In the genomic region with DNA sequence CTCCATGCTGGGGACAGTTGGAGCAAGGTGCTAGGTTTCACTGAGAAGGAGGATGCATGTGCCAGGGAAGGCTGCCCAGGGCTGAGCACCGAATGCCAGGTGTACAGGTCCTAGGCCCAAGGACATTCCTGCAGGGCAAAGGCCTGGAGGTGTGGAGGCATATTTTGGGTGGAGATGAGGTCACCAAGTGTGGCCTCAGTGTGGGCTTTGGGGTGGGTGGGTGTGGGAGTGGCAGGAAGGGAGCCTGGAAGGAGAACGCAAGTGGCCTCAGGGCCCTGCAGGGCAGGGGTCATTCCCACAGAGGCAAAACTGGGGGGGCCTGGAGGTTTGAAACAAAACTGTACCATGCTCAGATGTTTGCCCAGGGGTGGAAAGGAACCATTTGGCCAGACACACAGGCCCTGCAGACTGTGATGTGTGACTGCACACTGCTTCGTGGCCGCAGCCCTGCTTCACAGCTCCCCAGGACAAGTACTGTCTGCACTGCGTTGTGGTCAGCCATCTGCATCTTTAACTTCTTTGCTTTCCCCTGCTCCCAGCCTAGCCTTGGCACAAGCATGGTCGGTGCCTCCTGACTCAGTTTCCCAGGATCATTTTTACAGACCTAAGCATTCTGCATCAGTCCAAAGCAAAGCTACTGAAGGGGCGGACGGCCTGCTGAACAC, we compare ENCODE assay signal across 1 cellular context.
TF ChIP-seq lines count a peak whose summit lies in the region.

No MANE protein-coding gene starts in this region.

TF ChIP-seq in endothelial cell of umbilical vein, 7 proteins besides CTCF, POLR2A, EP300 and RAD21:
- TF ChIP-seq MAX (IDR thresholded peaks at IDR 0.05; ENCODE audit: insufficient read depth, insufficient read length) (no peak), POLR2AphosphoS5 (IDR thresholded peaks at IDR 0.05; ENCODE audit: insufficient read depth, low read depth, low read length) (no peak), GATA2 (IDR thresholded peaks at IDR 0.05; ENCODE audit: insufficient read depth, insufficient read length, low read depth, low read length) (no peak), FOS (IDR thresholded peaks at IDR 0.05; ENCODE audit: borderline replicate concordance, insufficient read depth, low read length) (no peak), MYC (IDR thresholded peaks at IDR 0.05; ENCODE audit: low read depth, low read length) (no peak), EZH2 (IDR thresholded peaks at IDR 0.05; ENCODE audit: borderline replicate concordance, low read depth, low read length, severe bottlenecking) (no peak), JUN (IDR thresholded peaks at IDR 0.05; ENCODE audit: borderline replicate concordance, insufficient read depth, insufficient read length, low read depth) (no peak)
